20 cellular contexts compared by ENCODE assay signal in the genomic region with DNA sequence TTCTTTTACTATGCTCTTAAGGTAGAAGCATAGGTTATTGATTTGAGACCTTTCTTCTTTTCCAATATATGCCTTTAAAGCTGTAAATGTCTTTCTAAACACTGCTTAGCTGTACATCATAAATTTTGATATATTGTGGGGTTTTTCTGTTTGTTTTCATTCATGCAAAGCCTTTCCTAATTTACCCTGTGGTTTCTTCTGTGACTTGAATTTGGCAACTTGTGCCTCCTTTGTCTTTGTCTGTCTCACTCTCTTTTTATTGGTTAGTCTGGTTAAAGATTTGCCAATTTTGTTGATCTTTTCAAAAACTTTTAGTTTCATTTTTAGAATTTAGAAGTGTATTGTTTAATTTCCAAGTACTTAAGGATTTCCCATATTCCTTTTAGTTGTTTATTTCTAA.
A peak's percentile ranks its signal among the peaks of the same experiment; 100 is the strongest.
DNase-seq lines count a peak whose midpoint lies in the region; ATAC-seq, FAIRE-seq and TF ChIP-seq lines count a peak whose summit lies in the region.
"Had no signal": no experiment of that assay in that cellular context is flagged by ENCODE, and none has a peak within 500 bp of the region (broad histone marks: within the 10 kb centered on the region; RNA-seq: fewer than 3 reads in every experiment).

No MANE protein-coding gene starts in this region.

- no peaks in the 10 kb centered on the region for H3F3A ChIP-seq in PC-3 (ENCODE audit: low read length, unreplicated experiment)

- no peak overlapping the region for H2AFZ ChIP-seq in Karpas-422 (ENCODE audit: low read length)
- no peak overlapping the region for H2AFZ ChIP-seq in GM12878 (ENCODE audit: control insufficient read depth, low read depth, low read length)
- no peak overlapping the region for H2AFZ ChIP-seq in PC-3 (ENCODE audit: low read length)

- H3K4me1 Mint-ChIP-seq in Caco-2 (ENCODE audit: low read depth, unreplicated experiment) = no peaks in the 10 kb centered on the region
- H3K4me1 Mint-ChIP-seq: B cell, CD14-positive monocyte had no signal

- no peaks in the 10 kb centered on the region for H3K27me3 Mint-ChIP-seq in Caco-2 (ENCODE audit: insufficient read depth, unreplicated experiment)
- H3K27me3 Mint-ChIP-seq: B cell had no signal

- POLR2A ChIA-PET in GM12878 (lab: Charles Lee) = no interaction called here
- POLR2A ChIA-PET in Caco-2 (lab: Charles Lee) = no interaction called here
- POLR2A ChIA-PET in PC-3 (lab: Charles Lee; ENCODE audit: unreplicated experiment) = no interaction called here

- TF ChIP-seq POLR2A in GM12878 (IDR thresholded peaks at IDR 0.05; ENCODE audit: low read depth, low read length) = no peak

- FAIRE-seq in GM12878 (lab: Jason Lieb, UNC) = no peak
- FAIRE-seq: A204.1, G401.6, GM12892, GM19239, H1 had no signal

- intact Hi-C loops in GM12878 (cut with micrococcal nuclease; ENCODE audit: unreplicated experiment) (no loop called here), Caco-2 (cut with micrococcal nuclease; ENCODE audit: unreplicated experiment) (no loop called here), PC-3 (cut with micrococcal nuclease) (no loop called here)

- H3K4me3 Mint-ChIP-seq in Caco-2 (ENCODE audit: unreplicated experiment) = no peak overlapping the region
- H3K4me3 Mint-ChIP-seq: B cell; CD14-positive monocyte; CD8-positive, alpha-beta T cell had no signal

- H3K9ac ChIP-seq in Karpas-422 (ENCODE audit: low read length) = no peak overlapping the region
- no peak overlapping the region for H3K9ac ChIP-seq in GM12878 (ENCODE audit: control insufficient read depth, insufficient read depth, low read length)
- no peak overlapping the region for H3K9ac ChIP-seq in PC-3 (ENCODE audit: low read length)

- DNase-seq in Caki2 (ENCODE audit: low read depth) (peak; percentile 3), Karpas-422 (peak; percentile 35), GM12878 (ENCODE audit: low read depth, low spot score) (no peak), renal cortical epithelial cell (ENCODE audit: low read depth) (peak; percentile 51), DMS79 treated with DMSO at 0.1 percent for 48 hours (lab: John Stamatoyannopoulos, UW) (no peak), Caco-2 (no peak), PC-3 (no peak)
- DNase-seq: CD8-positive, alpha-beta T cell; COR-L47; DMS 273 treated with DMSO at 0.1 percent for 48 hours; EL had no signal

- H3K27ac Mint-ChIP-seq in Caco-2 (ENCODE audit: unreplicated experiment) = no peak overlapping the region
- H3K27ac Mint-ChIP-seq: B cell; CD14-positive monocyte; CD8-positive, alpha-beta T cell had no signal

- H3K36me3 ChIP-seq in Karpas-422 (ENCODE audit: insufficient read depth, low read length) (no peaks in the 10 kb centered on the region), GM12878 (ENCODE audit: control insufficient read depth in 2 of 2, insufficient read depth in 2 of 2, low read length in 1 of 2) (no peaks in the 10 kb centered on the region), Caco-2 (ENCODE audit: control insufficient read depth, insufficient read depth, low read length) (no peaks in the 10 kb centered on the region), PC-3 (ENCODE audit: low read depth, low read length) (no peaks in the 10 kb centered on the region)
- H3K36me3 ChIP-seq: HAP-1 had no signal

- CTCF ChIA-PET in GM12878 (lab: Yijun Ruan, JAX) = no interaction called here
- CTCF ChIA-PET in Caco-2 (lab: Charles Lee) = no interaction called here
- CTCF ChIA-PET in PC-3 (lab: Charles Lee) = no interaction called here

- H3K27me3 ChIP-seq in Karpas-422 (ENCODE audit: low read length) (no peaks in the 10 kb centered on the region), GM12878 (replicated peaks in 1 of 2; ENCODE audit: control insufficient read depth in 2 of 2, insufficient read depth in 2 of 2, low read length in 1 of 2) (no peaks in the 10 kb centered on the region), Caco-2 (replicated peaks; ENCODE audit: control insufficient read depth, insufficient read depth, low read length) (no peaks in the 10 kb centered on the region), PC-3 (ENCODE audit: low read length) (no peaks in the 10 kb centered on the region)

- RAD21 ChIA-PET in GM12878 (lab: Charles Lee; ENCODE audit: unreplicated experiment) = no interaction called here

- H3K9me2 ChIP-seq in Karpas-422 (replicated peaks; ENCODE audit: insufficient read depth, low read length) (no peaks in the 10 kb centered on the region), PC-3 (replicated peaks; ENCODE audit: low read length) (no peaks in the 10 kb centered on the region)

- no peak for TF ChIP-seq EP300 in GM12878 (IDR thresholded peaks at IDR 0.05; ENCODE audit: borderline replicate concordance in 1 of 2, control insufficient read depth in 1 of 2, low read depth in 2 of 2, low read length in 2 of 2)

- no peak for ATAC-seq in GM12878
- ATAC-seq in PC-3 = no peak
- ATAC-seq: CD8-positive, alpha-beta T cell had no signal

- H4K20me1 ChIP-seq in Karpas-422 (ENCODE audit: insufficient read depth, low read depth, low read length) = no peaks in the 10 kb centered on the region
- H4K20me1 ChIP-seq in GM12878 (ENCODE audit: control insufficient read depth, insufficient read depth) = no peaks in the 10 kb centered on the region
- H4K20me1 ChIP-seq in PC-3 (ENCODE audit: low read length) = no peaks in the 10 kb centered on the region

- no TSS peak for BruUV-seq in GM12878 (replicated peaks; lab: Mats Ljungman, UMichigan)
- no TSS peak for BruUV-seq in Caco-2 (replicated peaks; lab: Mats Ljungman, UMichigan)
- BruUV-seq in PC-3 (replicated peaks; lab: Mats Ljungman, UMichigan) = no TSS peak

- H3K79me2 ChIP-seq in Karpas-422 (ENCODE audit: low read length) (no peaks in the 10 kb centered on the region), GM12878 (ENCODE audit: control insufficient read depth, insufficient read depth, low read length) (no peaks in the 10 kb centered on the region), PC-3 (ENCODE audit: low read length) (no peaks in the 10 kb centered on the region)

- peaks cover 13% of the 10 kb centered on the region for H3K9me3 Mint-ChIP-seq in Caco-2 (ENCODE audit: unreplicated experiment)

- no peak for TF ChIP-seq RAD21 in GM12878 (IDR thresholded peaks at IDR 0.05; ENCODE audit: insufficient read depth, low read depth, low read length)

- no peaks in the 10 kb centered on the region for H3K9me3 ChIP-seq in Karpas-422 (ENCODE audit: low read length)
- H3K9me3 ChIP-seq in GM12878 (replicated peaks; ENCODE audit: control insufficient read depth, insufficient read depth, low read length) = no peaks in the 10 kb centered on the region
- H3K9me3 ChIP-seq in Caco-2 = no peaks in the 10 kb centered on the region
- peaks cover 12% of the 10 kb centered on the region; the same call in 1 of the 2 replicates for H3K9me3 ChIP-seq in PC-3 (ENCODE audit: low read length)
- H3K9me3 ChIP-seq: HAP-1 had no signal

- in situ Hi-C loops in Caki2 (cut with HindIII; ENCODE audit: low pct_unique_long_range_greater_than_20kb, low sequenced_read_pairs) (no loop called here), GM12878 (cut with MboI) (no loop called here)

- H3K27ac ChIP-seq in Karpas-422 (ENCODE audit: low read length) (no peak overlapping the region), GM12878 (ENCODE audit: control insufficient read depth, insufficient read depth) (no peak overlapping the region), PC-3 (ENCODE audit: low read length) (no peak overlapping the region)
- H3K27ac ChIP-seq: HL-60 had no signal

- no peaks in the 10 kb centered on the region for H3K36me3 Mint-ChIP-seq in Caco-2 (ENCODE audit: insufficient read depth, unreplicated experiment)
- H3K36me3 Mint-ChIP-seq: CD14-positive monocyte; CD8-positive, alpha-beta T cell had no signal

- SMC1A ChIA-PET in GM12878 (lab: Charles Lee; ENCODE audit: uncharacterized antibody, unreplicated experiment) = no interaction called here

- H3K4me2 ChIP-seq in Karpas-422 (ENCODE audit: low read depth, low read length, poor library complexity, severe bottlenecking) = no peak overlapping the region
- no peak overlapping the region for H3K4me2 ChIP-seq in GM12878 (ENCODE audit: control insufficient read depth, insufficient read depth)
- no peak overlapping the region for H3K4me2 ChIP-seq in PC-3 (ENCODE audit: low read length)

- TF ChIP-seq CTCF in GM12878 (IDR thresholded peaks at IDR 0.05 in 2 of 3, conservative IDR thresholded peaks at IDR 0.05 in 1 of 3; ENCODE audit: control insufficient read depth in 2 of 3, extremely low read depth in 1 of 3, insufficient read depth in 1 of 3, low read depth in 3 of 3, low read length in 3 of 3) (no peak), Caco-2 (IDR thresholded peaks at IDR 0.05; ENCODE audit: insufficient read depth in 1 of 2, low read depth in 1 of 2, low read length in 1 of 2, severe bottlenecking in 1 of 2, unreplicated experiment in 1 of 2) (no peak), PC-3 (conservative IDR thresholded peaks at IDR 0.05; ENCODE audit: low read depth, low read length) (no peak)

- H3K4me1 ChIP-seq in Karpas-422 (ENCODE audit: low read length) = no peaks in the 10 kb centered on the region
- no peaks in the 10 kb centered on the region for H3K4me1 ChIP-seq in GM12878 (ENCODE audit: control insufficient read depth, insufficient read depth, low read length)
- no peaks in the 10 kb centered on the region for H3K4me1 ChIP-seq in Caco-2
- no peaks in the 10 kb centered on the region for H3K4me1 ChIP-seq in PC-3 (ENCODE audit: insufficient read depth, low read length)
- H3K4me1 ChIP-seq: HAP-1 had no signal

- H3K4me3 ChIP-seq in Karpas-422 (ENCODE audit: low read length) (no peak overlapping the region), GM12878 (no peak overlapping the region), Caco-2 (ENCODE audit: low read depth, low read length) (no peak overlapping the region), PC-3 (ENCODE audit: low read length) (no peak overlapping the region)
- H3K4me3 ChIP-seq: HAP-1 had no signal

TF ChIP-seq in GM12878, 131 proteins besides CTCF, POLR2A, EP300 and RAD21:
- TF ChIP-seq BHLHE40 (IDR thresholded peaks at IDR 0.05; ENCODE audit: borderline replicate concordance in 1 of 2, low read depth in 2 of 2, low read length in 1 of 2) (no peak), HDGF (IDR thresholded peaks at IDR 0.05) (no peak), MTA2 (IDR thresholded peaks at IDR 0.05; ENCODE audit: low read depth) (peak; percentile 20; the same call in 1 of the 2 replicates)
TF ChIP-seq in GM12878: peak in this region for 1.

Comparison
In these comparisons a context has a peak if more than half of its experiments do, and no peak if none do; other contexts are left out.
1. DNase-seq: peak in Caki2 (single experiment), Karpas-422 (single experiment) and renal cortical epithelial cell (single experiment); none in GM12878 (single experiment), DMS79 treated with DMSO at 0.1 percent for 48 hours (single experiment), Caco-2 (0 of 2) and PC-3 (single experiment).